Comparison of ENCODE assay signal across 26 cellular contexts in genomic region chr12:89694542-89694941, GRCh38.
"Had no signal": no experiment of that assay in that cellular context is flagged by ENCODE, and none has a peak within 500 bp of the region (broad histone marks: within the 10 kb centered on the region; RNA-seq: fewer than 3 reads in every experiment).

No MANE protein-coding gene starts in this region.

- H3K36me3 ChIP-seq: colonic mucosa, esophagus squamous epithelium, left lung, neutrophil, right lobe of liver, tibial nerve had no signal

- H3K27ac ChIP-seq: colonic mucosa, epithelial cell of prostate, esophagus squamous epithelium, left lung, neutrophil, right lobe of liver, tibial nerve had no signal

- H3K27me3 Mint-ChIP-seq: activated CD4-positive, alpha-beta T cell treated with anti-CD3 and anti-CD28 coated beads for 36 hours; activated CD8-positive, alpha-beta memory T cell treated with anti-CD3 and anti-CD28 coated beads, Interleukin-2, amount 10 ng/mL, durations not matched to agents 7 days and 5 days; activated naive CD4-positive, alpha-beta T cell treated with anti-CD3 and anti-CD28 coated beads, Interleukin-2, amount 50 U/mL, for 24 hours; activated naive CD8-positive, alpha-beta T cell treated with anti-CD3 and anti-CD28 coated beads, Interleukin-2, amount 50 U/mL, for 24 hours; naive B cell; stimulated activated naive B cell treated with anti-CD40 and anti-IgM and Interleukin-4, amounts not matched to agents 10 μg/mL and 1 μg/mL and 100 μg/mL, for 72 hours had no signal

- H3K4me1 ChIP-seq: colonic mucosa, right lobe of liver had no signal

- FAIRE-seq: bronchial epithelial cell, endometrium, small intestine had no signal

- H3K4me3 Mint-ChIP-seq: activated CD4-positive, alpha-beta T cell treated with anti-CD3 and anti-CD28 coated beads for 36 hours; activated CD8-positive, alpha-beta memory T cell treated with anti-CD3 and anti-CD28 coated beads, Interleukin-2, amount 10 ng/mL, durations not matched to agents 7 days and 5 days; activated CD8-positive, alpha-beta T cell treated with anti-CD3 and anti-CD28 coated beads, Interleukin-2, amount 10 ng/mL, durations not matched to agents 7 days and 5 days; activated naive CD4-positive, alpha-beta T cell treated with anti-CD3 and anti-CD28 coated beads, Interleukin-2, amount 50 U/mL, for 24 hours; activated naive CD8-positive, alpha-beta T cell treated with anti-CD3 and anti-CD28 coated beads, Interleukin-2, amount 50 U/mL, for 24 hours; nephron progenitor cell; stimulated activated naive B cell treated with anti-CD40 and anti-IgM and Interleukin-4, amounts not matched to agents 10 μg/mL and 1 μg/mL and 100 μg/mL, for 72 hours had no signal

- H3K4me3 ChIP-seq: colonic mucosa, esophagus squamous epithelium, left lung, lung, right lobe of liver, tibial nerve had no signal

- H3K27ac Mint-ChIP-seq: activated CD4-positive, alpha-beta T cell treated with anti-CD3 and anti-CD28 coated beads for 36 hours; activated CD8-positive, alpha-beta memory T cell treated with anti-CD3 and anti-CD28 coated beads, Interleukin-2, amount 10 ng/mL, durations not matched to agents 7 days and 5 days; activated CD8-positive, alpha-beta T cell treated with anti-CD3 and anti-CD28 coated beads, Interleukin-2, amount 10 ng/mL, durations not matched to agents 7 days and 5 days; activated naive CD4-positive, alpha-beta T cell treated with anti-CD3 and anti-CD28 coated beads, Interleukin-2, amount 50 U/mL, for 24 hours; activated naive CD8-positive, alpha-beta T cell treated with anti-CD3 and anti-CD28 coated beads, Interleukin-2, amount 50 U/mL, for 24 hours; activated T-helper 2 cell treated with anti-CD3 and anti-CD28 coated beads, Interferon-gamma antibody, Interleukin-2, Interleukin-4, amounts not matched to agents 10 μg/mL and 5 μg/mL and 100 μg/mL, durations not matched to agents 14 hours and 24 hours and 36 hours; nephron progenitor cell; stimulated activated naive B cell treated with anti-CD40 and anti-IgM and Interleukin-4, amounts not matched to agents 10 μg/mL and 1 μg/mL and 100 μg/mL, for 72 hours had no signal

- DNase-seq: activated CD4-positive, alpha-beta T cell treated with anti-CD3 and anti-CD28 coated beads for 36 hours; activated CD4-positive, CD25-positive, alpha-beta regulatory T cell; activated CD8-positive, alpha-beta memory T cell treated with anti-CD3 and anti-CD28 coated beads, Interleukin-2, amount 10 ng/mL, durations not matched to agents 7 days and 5 days; activated CD8-positive, alpha-beta T cell treated with anti-CD3 and anti-CD28 coated beads, Interleukin-2, amount 10 ng/mL, durations not matched to agents 7 days and 5 days; activated naive CD8-positive, alpha-beta T cell treated with anti-CD3 and anti-CD28 coated beads, Interleukin-2, amount 50 U/mL, for 24 hours; activated T-cell treated with anti-CD3 and anti-CD28 coated beads, Interleukin-2, amount 50 U/mL, for 48 hours; colonic mucosa; effector CD8-positive, alpha-beta T cell; esophagus squamous epithelium; left lung; naive B cell; nephron progenitor cell; right lobe of liver; small intestine; stimulated activated CD4-positive, alpha-beta T cell treated with anti-CD3 and anti-CD28 coated beads, Interleukin-1b, Interleukin-23, amount 100 ng/mL, for 48 hours; stimulated activated CD4-positive, alpha-beta T cell treated with anti-CD3 and anti-CD28 coated beads, Interleukin-4, amount 100 ng/mL, for 4 hours; stimulated activated CD8-positive, alpha-beta memory T cell treated with anti-CD3 and anti-CD28 coated beads, Interleukin-4, amount 100 ng/mL, for 48 hours; stimulated activated naive B cell treated with anti-CD40 and anti-IgM and Interleukin-4, amounts not matched to agents 10 μg/mL and 1 μg/mL and 100 μg/mL, for 72 hours had no signal

- H3K27me3 ChIP-seq: colonic mucosa, esophagus squamous epithelium, left lung, neutrophil, right lobe of liver, tibial nerve had no signal

- ATAC-seq: activated CD8-positive, alpha-beta memory T cell treated with anti-CD3 and anti-CD28 coated beads, Interleukin-2, amount 10 ng/mL, durations not matched to agents 7 days and 5 days; activated CD8-positive, alpha-beta T cell treated with anti-CD3 and anti-CD28 coated beads, Interleukin-2, amount 10 ng/mL, durations not matched to agents 7 days and 5 days; activated naive CD8-positive, alpha-beta T cell treated with anti-CD3 and anti-CD28 coated beads, Interleukin-2, amount 50 U/mL, for 24 hours; right lobe of liver; stimulated activated naive B cell treated with anti-CD40 and anti-IgM and Interleukin-4, amounts not matched to agents 10 μg/mL and 1 μg/mL and 100 μg/mL, for 72 hours had no signal

- H3K9me3 Mint-ChIP-seq: activated naive CD4-positive, alpha-beta T cell treated with anti-CD3 and anti-CD28 coated beads, Interleukin-2, amount 50 U/mL, for 24 hours; activated naive CD8-positive, alpha-beta T cell treated with anti-CD3 and anti-CD28 coated beads, Interleukin-2, amount 50 U/mL, for 24 hours; activated T-helper 2 cell treated with anti-CD3 and anti-CD28 coated beads, Interferon-gamma antibody, Interleukin-2, Interleukin-4, amounts not matched to agents 10 μg/mL and 5 μg/mL and 100 μg/mL, durations not matched to agents 14 hours and 24 hours and 36 hours; naive B cell; nephron progenitor cell; stimulated activated naive B cell treated with anti-CD40 and anti-IgM and Interleukin-4, amounts not matched to agents 10 μg/mL and 1 μg/mL and 100 μg/mL, for 72 hours had no signal

- H3K9me3 ChIP-seq: colonic mucosa, esophagus squamous epithelium, left lung, neutrophil, right lobe of liver, tibial nerve had no signal
